Comparison of ENCODE assay signal across 11 cellular contexts in the genomic region with DNA sequence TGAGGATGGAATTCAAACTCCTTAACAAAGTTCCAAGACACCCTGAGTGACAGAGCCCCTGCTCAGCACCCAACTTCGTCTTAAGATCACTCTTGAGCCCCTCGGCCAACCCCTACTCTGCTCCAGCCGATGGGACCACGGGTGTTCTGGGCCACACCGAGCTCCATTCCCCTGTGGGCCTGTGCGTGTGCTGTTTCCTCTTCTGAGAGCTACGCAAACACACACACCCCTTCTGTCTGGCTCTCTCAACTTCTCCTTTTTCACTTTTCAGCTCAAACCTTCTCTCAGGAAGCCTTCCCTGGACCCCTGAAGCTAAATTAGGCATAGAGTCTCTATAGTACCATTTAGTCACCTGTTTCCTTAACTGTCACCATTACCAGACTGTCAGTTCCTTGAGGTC. TPM values are rescaled to one million over a fixed set of nuclear protein-coding genes. Genes with fewer than 3 reads are reported as not detected.
DNase-seq lines count a peak whose midpoint lies in the region; ATAC-seq and TF ChIP-seq lines count a peak whose summit lies in the region.
"Had no signal": no experiment of that assay in that cellular context is flagged by ENCODE, and none has a peak within 500 bp of the region (broad histone marks: within the 10 kb centered on the region; RNA-seq: fewer than 3 reads in every experiment).

No MANE protein-coding gene starts in this region.

- no peak for DNase-seq in activated T-cell treated with anti-CD3 and anti-CD28 coated beads, Interleukin-2, amount 50 U/mL, for 24 hours
- DNase-seq in activated T-cell treated with anti-CD3 and anti-CD28 coated beads, Interleukin-2, amount 50 U/mL, for 72 hours, result no peak
- DNase-seq in naive B cell (peak; percentile 79), transverse colon (no peak), BE2C (no peak)
- DNase-seq in activated CD4-positive, alpha-beta T cell treated with anti-CD3 and anti-CD28 coated beads for 36 hours, result no peak
- DNase-seq: ACHN, NCI-H1694 treated with DMSO at 0.1 percent for 48 hours, SHP77 had no signal

- peaks cover 4% of the 10 kb centered on the region for H3K27me3 ChIP-seq in transverse colon
- peaks cover 9% of the 10 kb centered on the region for H3K27me3 ChIP-seq in BE2C

- no peaks in the 10 kb centered on the region for H3K4me1 Mint-ChIP-seq in activated T-cell treated with anti-CD3 and anti-CD28 coated beads, Interleukin-2, amount 50 U/mL, for 24 hours (ENCODE audit: low read depth)
- H3K4me1 Mint-ChIP-seq in activated T-cell treated with anti-CD3 and anti-CD28 coated beads, Interleukin-2, amount 50 U/mL, for 72 hours (ENCODE audit: low read depth), result no peaks in the 10 kb centered on the region
- H3K4me1 Mint-ChIP-seq in brain, result peaks cover 70% of the 10 kb centered on the region
- H3K4me1 Mint-ChIP-seq in naive B cell, result peaks cover 30 to 33% (median 31%) of the 10 kb centered on the region in 3 donors
- H3K4me1 Mint-ChIP-seq in activated CD4-positive, alpha-beta T cell treated with anti-CD3 and anti-CD28 coated beads for 36 hours, result no peaks in the 10 kb centered on the region

- in situ Hi-C loops in transverse colon (cut with MboI; ENCODE audit: low pct_ligation_motif_present in 1 of 4, low pct_unique_long_range_greater_than_20kb in 1 of 4, low sequenced_read_pairs in 3 of 4), result loop anchor here in 2 of 4 donors (10.0 to 25.0 kb wide), 3 partner anchors 221 to 371 kb away; a partner anchor contains a TSS

- H3K36me3 Mint-ChIP-seq in activated T-cell treated with anti-CD3 and anti-CD28 coated beads, Interleukin-2, amount 50 U/mL, for 24 hours (ENCODE audit: low read depth), result no peaks in the 10 kb centered on the region
- no peaks in the 10 kb centered on the region for H3K36me3 Mint-ChIP-seq in activated T-cell treated with anti-CD3 and anti-CD28 coated beads, Interleukin-2, amount 50 U/mL, for 72 hours (ENCODE audit: insufficient read depth in 2 of 2)
- H3K36me3 Mint-ChIP-seq in brain, result no peaks in the 10 kb centered on the region
- H3K36me3 Mint-ChIP-seq in naive B cell, result peaks cover 0 to 7% of the 10 kb centered on the region in 2 donors
- no peaks in the 10 kb centered on the region for H3K36me3 Mint-ChIP-seq in activated CD4-positive, alpha-beta T cell treated with anti-CD3 and anti-CD28 coated beads for 36 hours (ENCODE audit: low read depth)

- TF ChIP-seq EP300 in transverse colon (IDR thresholded peaks at IDR 0.05; ENCODE audit: low read depth), result no peak

- H3K4me3 ChIP-seq in transverse colon (no peak overlapping the region), BE2C (ENCODE audit: low read depth, low read length) (no peak overlapping the region)

- WGBS in transverse colon (ENCODE audit: low coverage in 1 of 2), 2 donors, result 56 to 83% methylated on average over 7 of the region's 7 CpGs

- intact Hi-C loops in transverse colon (cut with DNase I; ENCODE audit: low total_unique reads), result loop anchor here (5.0 to 10.0 kb wide), 2 partner anchors 74 to 201 kb away; a partner anchor contains a TSS
- intact Hi-C loops in activated CD4-positive, alpha-beta T cell treated with anti-CD3 and anti-CD28 coated beads for 36 hours (cut with DNase I, micrococcal nuclease), result no loop called here

- H3K36me3 ChIP-seq in transverse colon (no peaks in the 10 kb centered on the region), BE2C (no peaks in the 10 kb centered on the region)

- ATAC-seq in activated T-cell treated with anti-CD3 and anti-CD28 coated beads, Interleukin-2, amount 50 U/mL, for 72 hours (replicated peaks in 1 of 2), result no peak
- ATAC-seq in naive B cell (ENCODE audit: low read depth in 2 of 2), result peak; percentile 87 to 92
- no peak for ATAC-seq in GM21825 (IDR thresholded peaks at IDR 0.05; ENCODE audit: unreplicated experiment)
- no peak for ATAC-seq in activated CD4-positive, alpha-beta T cell treated with anti-CD3 and anti-CD28 coated beads for 36 hours

- H3K4me3 Mint-ChIP-seq in activated T-cell treated with anti-CD3 and anti-CD28 coated beads, Interleukin-2, amount 50 U/mL, for 24 hours, result no peak overlapping the region
- H3K4me3 Mint-ChIP-seq in activated T-cell treated with anti-CD3 and anti-CD28 coated beads, Interleukin-2, amount 50 U/mL, for 72 hours, result no peak overlapping the region
- peak overlapping the region in 2 of 5 experiments; percentile 6 to 31 for H3K4me3 Mint-ChIP-seq in brain
- H3K4me3 Mint-ChIP-seq in naive B cell, result peak overlapping the region; percentile 4 to 79 (median 64)
- no peak overlapping the region for H3K4me3 Mint-ChIP-seq in activated CD4-positive, alpha-beta T cell treated with anti-CD3 and anti-CD28 coated beads for 36 hours

- TF ChIP-seq POLR2A in transverse colon (IDR thresholded peaks at IDR 0.05), result no peak

- POLR2A ChIA-PET in activated CD4-positive, alpha-beta T cell treated with anti-CD3 and anti-CD28 coated beads for 36 hours (lab: Charles Lee), result no interaction called here

- CTCF ChIA-PET in activated CD4-positive, alpha-beta T cell treated with anti-CD3 and anti-CD28 coated beads for 36 hours (lab: Charles Lee), result interaction anchor here (0.6 to 6.1 kb wide), 4 partner anchors 10 to 363 kb away, joined by 4 to 62 read pairs (median 26); no protein-coding TSS in a partner anchor

- no peaks in the 10 kb centered on the region for H3K9me3 Mint-ChIP-seq in activated T-cell treated with anti-CD3 and anti-CD28 coated beads, Interleukin-2, amount 50 U/mL, for 24 hours
- no peaks in the 10 kb centered on the region for H3K9me3 Mint-ChIP-seq in activated T-cell treated with anti-CD3 and anti-CD28 coated beads, Interleukin-2, amount 50 U/mL, for 72 hours
- H3K9me3 Mint-ChIP-seq in brain, result peaks cover 0 to 5% (median 0%) of the 10 kb centered on the region in 5 experiments
- H3K9me3 Mint-ChIP-seq in naive B cell, result no peaks in the 10 kb centered on the region
- H3K9me3 Mint-ChIP-seq in activated CD4-positive, alpha-beta T cell treated with anti-CD3 and anti-CD28 coated beads for 36 hours (ENCODE audit: low read depth), result no peaks in the 10 kb centered on the region

- no peaks in the 10 kb centered on the region for H3K9me3 ChIP-seq in transverse colon
- no peaks in the 10 kb centered on the region for H3K9me3 ChIP-seq in BE2C

- peak overlapping the region; percentile 36 to 76 (median 72) for H3K27ac ChIP-seq in transverse colon

- peaks cover 0 to 48% (median 27%) of the 10 kb centered on the region in 4 donors for H3K4me1 ChIP-seq in transverse colon
- peaks cover 6% of the 10 kb centered on the region; the same call in 1 of the 2 replicates for H3K4me1 ChIP-seq in BE2C

- H3K27me3 Mint-ChIP-seq in activated T-cell treated with anti-CD3 and anti-CD28 coated beads, Interleukin-2, amount 50 U/mL, for 24 hours, result no peaks in the 10 kb centered on the region
- no peaks in the 10 kb centered on the region for H3K27me3 Mint-ChIP-seq in activated T-cell treated with anti-CD3 and anti-CD28 coated beads, Interleukin-2, amount 50 U/mL, for 72 hours (ENCODE audit: low read depth)
- H3K27me3 Mint-ChIP-seq in brain (peaks cover 9% of the 10 kb centered on the region), naive B cell (no peaks in the 10 kb centered on the region)
- no peaks in the 10 kb centered on the region for H3K27me3 Mint-ChIP-seq in activated CD4-positive, alpha-beta T cell treated with anti-CD3 and anti-CD28 coated beads for 36 hours

- peak overlapping the region; percentile 10 for H3K27ac Mint-ChIP-seq in activated T-cell treated with anti-CD3 and anti-CD28 coated beads, Interleukin-2, amount 50 U/mL, for 24 hours
- no peak overlapping the region for H3K27ac Mint-ChIP-seq in activated T-cell treated with anti-CD3 and anti-CD28 coated beads, Interleukin-2, amount 50 U/mL, for 72 hours
- peak overlapping the region; percentile 16 to 78 (median 50) for H3K27ac Mint-ChIP-seq in brain
- H3K27ac Mint-ChIP-seq in naive B cell, result peak overlapping the region; percentile 82 to 99 (median 95)
- no peak overlapping the region for H3K27ac Mint-ChIP-seq in activated CD4-positive, alpha-beta T cell treated with anti-CD3 and anti-CD28 coated beads for 36 hours

- TF ChIP-seq CTCF in brain (conservative IDR thresholded peaks at IDR 0.05), result no peak
- no peak for TF ChIP-seq CTCF in transverse colon (IDR thresholded peaks at IDR 0.05)
- no peak for TF ChIP-seq CTCF in BE2C (IDR thresholded peaks at IDR 0.05; ENCODE audit: low read depth, low read length)

RNA-seq across cellular contexts. Expression of a gene that starts 37.5 kb away (rescaled TPM):
- not detected for total RNA-seq in activated T-cell treated with anti-CD3 and anti-CD28 coated beads, Interleukin-2, amount 50 U/mL, for 72 hours
- polyA plus RNA-seq in brain (ENCODE audit: insufficient read depth, low read depth, low replicate concordance) (3.6 TPM), naive B cell (ENCODE audit: low read depth in 6 of 6) (under 1 TPM in 1 of 6 donors, not detected in 5; 0.64 TPM)
- 100 to 1,000 TPM in 3 of 4 donors, 10 to 100 TPM in 1; 37.8 to 385 (median 179) TPM for total RNA-seq in transverse colon
- 0.68 TPM for polyA plus RNA-seq in BE2C (2012; ENCODE audit: insufficient read depth, insufficient read length, low read depth)
- total RNA-seq in activated CD4-positive, alpha-beta T cell treated with anti-CD3 and anti-CD28 coated beads for 36 hours, result not detected

Comparison
In these comparisons a context has a peak if more than half of its experiments do, and no peak if none do; other contexts are left out.
1. H3K27ac Mint-ChIP-seq: peak in activated T-cell treated with anti-CD3 and anti-CD28 coated beads, Interleukin-2, amount 50 U/mL, for 24 hours (single experiment), brain (5 of 5) and naive B cell (6 of 6); none in activated T-cell treated with anti-CD3 and anti-CD28 coated beads, Interleukin-2, amount 50 U/mL, for 72 hours (single experiment) and activated CD4-positive, alpha-beta T cell treated with anti-CD3 and anti-CD28 coated beads for 36 hours (single experiment).
2. H3K4me3 Mint-ChIP-seq: peak in naive B cell (8 of 8); none in activated T-cell treated with anti-CD3 and anti-CD28 coated beads, Interleukin-2, amount 50 U/mL, for 24 hours (single experiment), activated T-cell treated with anti-CD3 and anti-CD28 coated beads, Interleukin-2, amount 50 U/mL, for 72 hours (0 of 2) and activated CD4-positive, alpha-beta T cell treated with anti-CD3 and anti-CD28 coated beads for 36 hours (single experiment).
3. ATAC-seq: peak in naive B cell (2 of 2); none in activated T-cell treated with anti-CD3 and anti-CD28 coated beads, Interleukin-2, amount 50 U/mL, for 72 hours (0 of 2), GM21825 (single experiment) and activated CD4-positive, alpha-beta T cell treated with anti-CD3 and anti-CD28 coated beads for 36 hours (single experiment).
4. RNA of a gene that starts 37.5 kb away (total RNA-seq): 37.8 to 385 TPM in transverse colon; not detected in activated CD4-positive, alpha-beta T cell treated with anti-CD3 and anti-CD28 coated beads for 36 hours and not detected in activated T-cell treated with anti-CD3 and anti-CD28 coated beads, Interleukin-2, amount 50 U/mL, for 72 hours; every median in the first group is over 10 times any median in the second.